Comparison of ENCODE assay signal across 16 cellular contexts in genomic region chr1:1869459-1869858, GRCh38. TPM values are rescaled to one million over a fixed set of nuclear protein-coding genes. Genes with fewer than 3 reads are reported as not detected.
DNase-seq lines count a peak whose midpoint lies in the region; ATAC-seq and TF ChIP-seq lines count a peak whose summit lies in the region.
"Had no signal": no experiment of that assay in that cellular context is flagged by ENCODE, and none has a peak within 500 bp of the region (broad histone marks: within the 10 kb centered on the region; RNA-seq: fewer than 3 reads in every experiment).

No MANE protein-coding gene starts in this region.

- H3K4me3 ChIP-seq in Karpas-422 (ENCODE audit: low read length) = no peak overlapping the region
- no peak overlapping the region for H3K4me3 ChIP-seq in GM23248
- H3K4me3 ChIP-seq in esophagus muscularis mucosa = no peak overlapping the region
- H3K4me3 ChIP-seq: gastroesophageal sphincter, tibial nerve had no signal

- peaks cover 29% of the 10 kb centered on the region for H3K4me1 ChIP-seq in Karpas-422 (ENCODE audit: low read length)
- 0 out of 2 replicates have a peak, but pooled peaks cover 9% of the 10 kb centered on the region for H3K4me1 ChIP-seq in GM23248 (ENCODE audit: insufficient read depth)
- H3K4me1 ChIP-seq in esophagus muscularis mucosa = peaks cover 69 to 94% (median 79%) of the 10 kb centered on the region in 4 donors

- no peak for TF ChIP-seq CTCF in activated B cell treated with CpG ODN at 0.5 μM for 24 hours (IDR thresholded peaks at IDR 0.05)
- no peak for TF ChIP-seq CTCF in esophagus muscularis mucosa (IDR thresholded peaks at IDR 0.05)

- peaks cover 31% of the 10 kb centered on the region for H3K36me3 Mint-ChIP-seq in activated B cell treated with CpG ODN at 0.5 μM for 24 hours (ENCODE audit: low read depth)
- no peaks in the 10 kb centered on the region for H3K36me3 Mint-ChIP-seq in natural killer cell treated with Interleukin-12 subunit alpha and Interleukin-12 subunit beta and Interleukin-15 and Interleukin-18, amount 100 ng/mL, for 72 hours

- H3K79me2 ChIP-seq in Karpas-422 (ENCODE audit: low read length) (peaks cover 99% of the 10 kb centered on the region), GM23248 (ENCODE audit: insufficient read depth) (peaks cover 100% of the 10 kb centered on the region)

- no peaks in the 10 kb centered on the region for H3K27me3 ChIP-seq in Karpas-422 (ENCODE audit: low read length)
- no peaks in the 10 kb centered on the region for H3K27me3 ChIP-seq in GM23248 (replicated peaks; ENCODE audit: insufficient read depth)
- H3K27me3 ChIP-seq in esophagus muscularis mucosa = no peaks in the 10 kb centered on the region
- H3K27me3 ChIP-seq: gastroesophageal sphincter, tibial nerve had no signal

- peak; percentile 38 for ATAC-seq in activated B cell treated with CpG ODN at 0.5 μM for 24 hours (ENCODE audit: low read depth)
- ATAC-seq in natural killer cell treated with Interleukin-12 subunit alpha and Interleukin-12 subunit beta and Interleukin-15 and Interleukin-18, amount 100 ng/mL, for 72 hours = no peak
- ATAC-seq: gastroesophageal sphincter had no signal

- H3K9me3 ChIP-seq in Karpas-422 (ENCODE audit: low read length) (no peaks in the 10 kb centered on the region), GM23248 (ENCODE audit: low read depth) (no peaks in the 10 kb centered on the region), esophagus muscularis mucosa (no peaks in the 10 kb centered on the region)
- H3K9me3 ChIP-seq: gastroesophageal sphincter, tibial nerve had no signal

- in situ Hi-C loops in GM23248 (cut with MboI) = no loop called here

- H4K20me1 ChIP-seq in Karpas-422 (ENCODE audit: insufficient read depth, low read depth, low read length) (peaks cover 42% of the 10 kb centered on the region; the same call in 1 of the 2 replicates), GM23248 (ENCODE audit: insufficient read depth) (peaks cover 84% of the 10 kb centered on the region)

- TF ChIP-seq EP300 in esophagus muscularis mucosa (IDR thresholded peaks at IDR 0.05) = no peak

- H3K4me2 ChIP-seq in Karpas-422 (ENCODE audit: low read depth, low read length, poor library complexity, severe bottlenecking) = no peak overlapping the region
- H3K4me2 ChIP-seq in GM23248 (ENCODE audit: unreplicated experiment) = no peak overlapping the region

- H2AFZ ChIP-seq in Karpas-422 (ENCODE audit: low read length) (no peak overlapping the region), GM23248 (no peak overlapping the region)

- DNase-seq in SIG-M5 treated with dmso at 0.1 percent for 504 hours (lab: John Stamatoyannopoulos, UW; ENCODE audit: unreplicated experiment) (peak; percentile 54), SIG-M5 (lab: John Stamatoyannopoulos, UW) (no peak), Karpas-422 (no peak), activated B cell treated with CpG ODN at 0.5 μM for 24 hours (no peak), GM23248 (no peak), esophagus muscularis mucosa (ENCODE audit: extremely low spot score) (no peak), posterior cingulate gyrus (no peak)
- DNase-seq in natural killer cell treated with Interleukin-12 subunit alpha and Interleukin-12 subunit beta and Interleukin-15 and Interleukin-18, amount 100 ng/mL, for 72 hours (ENCODE audit: low spot score) = no peak
- DNase-seq: DMS 273 treated with DMSO at 0.1 percent for 48 hours, kidney glomerular epithelial cell, NCI-H1092 treated with DMSO at 0.1 percent for 48 hours, NCI-H82 had no signal

- H3K9ac ChIP-seq in Karpas-422 (ENCODE audit: low read length) = no peak overlapping the region
- no peak overlapping the region for H3K9ac ChIP-seq in GM23248

- 68 to 75% methylated on average over 4 of the region's 4 CpGs for WGBS in GM23248 (ENCODE audit: low coverage in 1 of 2, low lambda C conversion rate in 2 of 2, missing lambda C conversion rate in 2 of 2), 2 experiments
- 57% methylated on average over 4 of the region's 4 CpGs for WGBS in esophagus muscularis mucosa

- H3K27me3 Mint-ChIP-seq in activated B cell treated with CpG ODN at 0.5 μM for 24 hours = no peaks in the 10 kb centered on the region
- no peaks in the 10 kb centered on the region for H3K27me3 Mint-ChIP-seq in natural killer cell treated with Interleukin-12 subunit alpha and Interleukin-12 subunit beta and Interleukin-15 and Interleukin-18, amount 100 ng/mL, for 72 hours

- H3F3A ChIP-seq in GM23248 (ENCODE audit: insufficient read depth) = peaks cover 33% of the 10 kb centered on the region; the same call in 1 of the 2 replicates

- H3K4me1 Mint-ChIP-seq in activated B cell treated with CpG ODN at 0.5 μM for 24 hours = peaks cover 72% of the 10 kb centered on the region
- peaks cover 59 to 60% of the 10 kb centered on the region in 2 donors for H3K4me1 Mint-ChIP-seq in natural killer cell treated with Interleukin-12 subunit alpha and Interleukin-12 subunit beta and Interleukin-15 and Interleukin-18, amount 100 ng/mL, for 72 hours (ENCODE audit: low read depth in 2 of 2)

- peak overlapping the region; percentile 57 for H3K27ac Mint-ChIP-seq in activated B cell treated with CpG ODN at 0.5 μM for 24 hours
- peak overlapping the region; percentile 18 to 39 for H3K27ac Mint-ChIP-seq in natural killer cell treated with Interleukin-12 subunit alpha and Interleukin-12 subunit beta and Interleukin-15 and Interleukin-18, amount 100 ng/mL, for 72 hours
- H3K27ac Mint-ChIP-seq: nephron had no signal

- H3K4me3 Mint-ChIP-seq in activated B cell treated with CpG ODN at 0.5 μM for 24 hours = no peak overlapping the region
- no peak overlapping the region for H3K4me3 Mint-ChIP-seq in natural killer cell treated with Interleukin-12 subunit alpha and Interleukin-12 subunit beta and Interleukin-15 and Interleukin-18, amount 100 ng/mL, for 72 hours
- H3K4me3 Mint-ChIP-seq: nephron had no signal

- CTCF ChIA-PET in activated B cell treated with CpG ODN at 0.5 μM for 24 hours (lab: Charles Lee) = interaction anchor here (1.0 to 1.6 kb wide), 2 partner anchors 30 to 37 kb away, joined by 3 to 5 read pairs; no protein-coding TSS in a partner anchor

- intact Hi-C loops in activated B cell treated with CpG ODN at 0.5 μM for 24 hours (cut with micrococcal nuclease) (loop anchor here (1.0 kb wide), 1 partner anchor 89 kb away; no protein-coding TSS in a partner anchor), esophagus muscularis mucosa (cut with DNase I) (no loop called here), posterior cingulate gyrus (cut with DNase I) (no loop called here)

- H3K27ac ChIP-seq in Karpas-422 (ENCODE audit: low read length) = peak overlapping the region; percentile 32
- no peak overlapping the region for H3K27ac ChIP-seq in GM23248
- no peak overlapping the region for H3K27ac ChIP-seq in esophagus muscularis mucosa (replicated peaks in 1 of 4)
- H3K27ac ChIP-seq: 22Rv1, gastroesophageal sphincter, tibial nerve had no signal

- POLR2A ChIA-PET in activated B cell treated with CpG ODN at 0.5 μM for 24 hours (lab: Charles Lee) = interaction anchor here (0.6 to 2.6 kb wide), 10 partner anchors 9 to 86 kb away, joined by 3 to 15 read pairs (median 3); no protein-coding TSS in a partner anchor

- peaks cover 15% of the 10 kb centered on the region; the same call in 1 of the 2 replicates for H3K36me3 ChIP-seq in Karpas-422 (ENCODE audit: insufficient read depth, low read length)
- peaks cover 10% of the 10 kb centered on the region; the same call in 1 of the 2 replicates for H3K36me3 ChIP-seq in GM23248 (ENCODE audit: low read depth)
- peaks cover 0 to 8% (median 2%) of the 10 kb centered on the region in 4 donors for H3K36me3 ChIP-seq in esophagus muscularis mucosa

- no peaks in the 10 kb centered on the region for H3K9me2 ChIP-seq in Karpas-422 (replicated peaks; ENCODE audit: insufficient read depth, low read length)
- H3K9me2 ChIP-seq in GM23248 (ENCODE audit: insufficient read depth) = no peaks in the 10 kb centered on the region

- no peaks in the 10 kb centered on the region for H3K9me3 Mint-ChIP-seq in activated B cell treated with CpG ODN at 0.5 μM for 24 hours
- H3K9me3 Mint-ChIP-seq in natural killer cell treated with Interleukin-12 subunit alpha and Interleukin-12 subunit beta and Interleukin-15 and Interleukin-18, amount 100 ng/mL, for 72 hours = no peaks in the 10 kb centered on the region
- H3K9me3 Mint-ChIP-seq: nephron had no signal

- no peak for TF ChIP-seq POLR2A in esophagus muscularis mucosa (IDR thresholded peaks at IDR 0.05; ENCODE audit: low read depth)

RNA-seq across cellular contexts. Expression of gene GNB1, which starts 21.4 kb away (rescaled TPM):
- total RNA-seq in Karpas-422 (2014; rRNA removed; shearing (Covaris generic); ENCODE audit: low replicate concordance) = 65.7 and 93.7 TPM in 2 replicates
- total RNA-seq in activated B cell treated with CpG ODN at 0.5 μM for 24 hours = 266 and 302 TPM in 2 replicates
- 100 to 1,000 TPM; 361 to 446 TPM for total RNA-seq in natural killer cell treated with Interleukin-12 subunit alpha and Interleukin-12 subunit beta and Interleukin-15 and Interleukin-18, amount 100 ng/mL, for 72 hours
- 87.6 and 97.7 TPM in 2 replicates for total RNA-seq in GM23248 (2014; rRNA removed; shearing (Covaris generic))
- 92.0 and 148 TPM in 2 replicates for polyA plus RNA-seq in GM23248 (2016; fragmentation: Nextera tagmentation; extraction: Ambion mirVana)
- 100 to 1,000 TPM; 124 to 166 (median 161) TPM for total RNA-seq in esophagus muscularis mucosa

RNA-seq across cellular contexts. Expression of gene CALML6, which starts 45.6 kb away (rescaled TPM):
- total RNA-seq in Karpas-422 (2014; rRNA removed; shearing (Covaris generic); ENCODE audit: low replicate concordance) = 0.32 TPM in 1 of 2 replicates, not detected in the other
- 0.73 and 1.3 TPM in 2 replicates for total RNA-seq in activated B cell treated with CpG ODN at 0.5 μM for 24 hours
- total RNA-seq in natural killer cell treated with Interleukin-12 subunit alpha and Interleukin-12 subunit beta and Interleukin-15 and Interleukin-18, amount 100 ng/mL, for 72 hours = 1 to 10 TPM in 1 of 2 donors, under 1 TPM in 1; 1.00 to 1.2 TPM
- total RNA-seq in GM23248 (2014; rRNA removed; shearing (Covaris generic)) = 0.11 and 0.51 TPM in 2 replicates
- polyA plus RNA-seq in GM23248 (2016; fragmentation: Nextera tagmentation; extraction: Ambion mirVana) = not detected in 2 replicates
- not detected for total RNA-seq in esophagus muscularis mucosa

RNA-seq across cellular contexts. Expression of gene TMEM52, which starts 49.6 kb away (rescaled TPM):
- total RNA-seq in Karpas-422 (2014; rRNA removed; shearing (Covaris generic); ENCODE audit: low replicate concordance) = not detected in 2 replicates
- 0.29 and 0.51 TPM in 2 replicates for total RNA-seq in activated B cell treated with CpG ODN at 0.5 μM for 24 hours
- under 1 TPM in 1 of 2 donors, not detected in 1; 0.43 TPM for total RNA-seq in natural killer cell treated with Interleukin-12 subunit alpha and Interleukin-12 subunit beta and Interleukin-15 and Interleukin-18, amount 100 ng/mL, for 72 hours
- total RNA-seq in GM23248 (2014; rRNA removed; shearing (Covaris generic)) = not detected in 2 replicates
- 0.28 and 0.40 TPM in 2 replicates for polyA plus RNA-seq in GM23248 (2016; fragmentation: Nextera tagmentation; extraction: Ambion mirVana)
- 1 to 10 TPM in 3 of 4 donors, not detected in 1; 1.4 to 6.3 (median 4.2) TPM for total RNA-seq in esophagus muscularis mucosa
